12 cellular contexts compared by ENCODE assay signal in genomic region chr15:64050281-64051092, GRCh38. TPM values are rescaled to one million over a fixed set of nuclear protein-coding genes. Genes with fewer than 3 reads are reported as not detected.
DNase-seq lines count a peak whose midpoint lies in the region; ATAC-seq, FAIRE-seq and TF ChIP-seq lines count a peak whose summit lies in the region.
"Had no signal": no experiment of that assay in that cellular context is flagged by ENCODE, and none has a peak within 500 bp of the region (broad histone marks: within the 10 kb centered on the region; RNA-seq: fewer than 3 reads in every experiment).

No MANE protein-coding gene starts in this region.

- in situ Hi-C loops in HepG2 (cut with HindIII; ENCODE audit: extremely low pct_ligation_motif_present, low pct_unique_long_range_greater_than_20kb), result loop anchor here (5.0 kb wide), 1 partner anchor 103 kb away; no protein-coding TSS in a partner anchor

- H3K36me3 ChIP-seq in HepG2 (replicated peaks in 1 of 2; ENCODE audit: control insufficient read depth in 1 of 2, insufficient read depth in 2 of 2, low read length in 2 of 2), result no peaks in the 10 kb centered on the region

- DNase-seq in A549 (ENCODE audit: low read depth in 1 of 2, low spot score in 1 of 2) (peak; percentile 52 to 79), DMS53 (lab: John Stamatoyannopoulos, UW) (peak; percentile 91), NCI-H748 treated with DMSO at 0.1 percent for 48 hours (lab: John Stamatoyannopoulos, UW) (peak; percentile 6), HepG2 (ENCODE audit: low spot score) (peak; percentile 46), NCI-H1930 (lab: John Stamatoyannopoulos, UW) (no peak), H54 (ENCODE audit: insufficient read length, low spot score) (no peak)
- DNase-seq: AML-193, foreskin keratinocyte, GDM1 had no signal

- peaks cover 2 to 26% of the 10 kb centered on the region in 2 experiments; a peak in 4 of 5 replicates for H3K27me3 ChIP-seq in HepG2 (ENCODE audit: control insufficient read depth in 1 of 2, insufficient read depth in 2 of 2, low read length in 2 of 2)

- peak in 1 of 2 experiments; percentile 60; a peak in 3 of 6 replicates for ATAC-seq in A549
- ATAC-seq in HepG2, result no peak
- no peak for ATAC-seq in HG02642 (IDR thresholded peaks at IDR 0.05; ENCODE audit: poor library complexity, unreplicated experiment)
- ATAC-seq in HG03025 (IDR thresholded peaks at IDR 0.05; ENCODE audit: low FRiP score, unreplicated experiment), result no peak
- ATAC-seq: foreskin keratinocyte had no signal

- POLR2A ChIA-PET in A549 (lab: Yijun Ruan, JAX), result no interaction called here
- POLR2A ChIA-PET in HepG2 (lab: Yijun Ruan, JAX), result interaction anchor here (1.0 kb wide), 1 partner anchor 43 kb away, joined by 4 read pairs; the partner anchor contains the start of gene CIAO2A

- intact Hi-C loops in HepG2 (cut with micrococcal nuclease; ENCODE audit: unreplicated experiment), result no loop called here

- H3K27ac ChIP-seq in A549, result peak overlapping the region in 1 of 2 experiments; percentile 61; a peak in 4 of 6 replicates
- no peak overlapping the region for H3K27ac ChIP-seq in HepG2 (ENCODE audit: extremely low read length, insufficient read depth, low read length)
- H3K27ac ChIP-seq: foreskin keratinocyte had no signal

- no peak overlapping the region for H2AFZ ChIP-seq in HepG2 (ENCODE audit: low read length)

- TF ChIP-seq RAD21 in A549 (conservative IDR thresholded peaks at IDR 0.05 in 1 of 2, IDR thresholded peaks at IDR 0.05 in 1 of 2), result 0 out of 5 replicates have a peak, but pooled peaks of 1 of the 2 experiments have one; percentile 11
- no peak for TF ChIP-seq RAD21 in HepG2 (CRISPR knock-in tag; IDR thresholded peaks at IDR 0.05)

- H4K20me1 ChIP-seq in HepG2 (ENCODE audit: insufficient read depth, low read length), result no peaks in the 10 kb centered on the region

- FAIRE-seq in A549 (lab: Jason Lieb, UNC) (no peak), HepG2 (lab: Jason Lieb, UNC) (no peak), H54 (lab: Jason Lieb, UNC) (no peak)
- FAIRE-seq: TTC549 had no signal

- H3K4me1 ChIP-seq in A549, result peaks cover 29% of the 10 kb centered on the region
- peaks cover 45% of the 10 kb centered on the region for H3K4me1 ChIP-seq in HepG2 (ENCODE audit: insufficient read depth, low read length)
- H3K4me1 ChIP-seq: foreskin keratinocyte had no signal

- TF ChIP-seq POLR2A in A549 (IDR thresholded peaks at IDR 0.05; ENCODE audit: low read length) (no peak), HepG2 (IDR thresholded peaks at IDR 0.05; ENCODE audit: insufficient read depth in 1 of 2, low read depth in 2 of 2, low read length in 2 of 2) (no peak), H54 (IDR thresholded peaks at IDR 0.05; ENCODE audit: low read depth, low read length) (no peak)

- H3K9me3 ChIP-seq in A549, result no peaks in the 10 kb centered on the region
- no peaks in the 10 kb centered on the region for H3K9me3 ChIP-seq in HepG2 (ENCODE audit: low read length)

- H3K4me3 ChIP-seq in A549, result no peak overlapping the region
- H3K4me3 ChIP-seq in HepG2 (replicated peaks in 1 of 3; ENCODE audit: insufficient read depth in 1 of 3, low read depth in 2 of 3, low read length in 3 of 3), result no peak overlapping the region

- WGBS in A549 (ENCODE audit: missing lambda C conversion rate), result 37% methylated on average over 7 of the region's 8 CpGs
- WGBS in HepG2 (ENCODE audit: low lambda C conversion rate), result 13% methylated on average over 6 of the region's 8 CpGs

- no TSS peak for BruUV-seq in HepG2 (replicated peaks; lab: Mats Ljungman, UMichigan)

- no peaks in the 10 kb centered on the region for H3K79me2 ChIP-seq in HepG2 (ENCODE audit: insufficient read depth, low read length)

- TF ChIP-seq CTCF in A549 (IDR thresholded peaks at IDR 0.05), result no peak
- TF ChIP-seq CTCF in HepG2 (CRISPR knock-in tag; IDR thresholded peaks at IDR 0.05), result no peak

- CTCF ChIA-PET in A549 (lab: Yijun Ruan, JAX) (interaction anchor here (0.6 to 15.1 kb wide), 7 partner anchors 10 to 779 kb away, joined by 3 to 173 read pairs (median 12); no protein-coding TSS in a partner anchor), HepG2 (lab: Yijun Ruan, JAX; ENCODE audit: low intra/inter-chr PET ratio, low total read pairs) (no interaction called here)

- TF ChIP-seq EP300 in A549 (IDR thresholded peaks at IDR 0.05), result no peak
- peak in 1 of 2 experiments; percentile 32; a peak in 1 of 4 replicates for TF ChIP-seq EP300 in HepG2 (IDR thresholded peaks at IDR 0.05; ENCODE audit: low read depth in 2 of 2, low read length in 2 of 2)
- no peak for TF ChIP-seq EP300 in HepG2 (CRISPR knock-in tag; IDR thresholded peaks at IDR 0.05; ENCODE audit: borderline replicate concordance)

- H3K4me2 ChIP-seq in A549 (peak overlapping the region; percentile 43), HepG2 (ENCODE audit: low read depth, low read length) (peak overlapping the region; percentile 21; the same call in 1 of the 2 replicates)

- H3K9ac ChIP-seq in HepG2 (ENCODE audit: insufficient read depth, low read depth, low read length), result no peak overlapping the region

RNA-seq across cellular contexts. Expression of gene DAPK2, which starts 4.2 kb away (rescaled TPM):
- polyA plus RNA-seq in A549 (2011; rRNA removed) (4.2 and 4.8 TPM in 2 replicates), A549 (2017; fragmentation: RNase III; extraction: RNeasy Plus Mini Kit Qiagen cat#74134 plus additional on column Dnase treatment) (3.1 to 4.3 TPM (median 3.4 TPM) in 3 replicates), HepG2 (2011; rRNA removed) (0.63 and 1.3 TPM in 2 replicates)
- 4.5 and 5.5 TPM in 2 replicates for polyA plus RNA-seq in A549 (2012; cell fraction: cytosol; rRNA removed)
- polyA plus RNA-seq in A549 (2012; cell fraction: nucleus; rRNA removed), result 7.6 and 9.2 TPM in 2 replicates
- polyA minus RNA-seq in A549 (2011; rRNA and poly(A)+ RNA removed), result 3.4 and 4.8 TPM in 2 replicates
- total RNA-seq in HepG2 (2016; rRNA removed; fragmentation: Illumina TruSeq; extraction: Trizol), result 0.14 and 0.33 TPM in 2 replicates
- not detected in 2 replicates for total RNA-seq in HepG2 (2016; cell fraction: cytosol; rRNA removed; fragmentation: Illumina TruSeq; extraction: Trizol; ENCODE audit: low read depth)
- 0.09 TPM in 1 of 2 replicates, not detected in the other for total RNA-seq in HepG2 (2016; cell fraction: insoluble cytoplasmic fraction; rRNA removed; fragmentation: Illumina TruSeq; extraction: Trizol)
- total RNA-seq in HepG2 (2016; cell fraction: membrane; rRNA removed; fragmentation: Illumina TruSeq; extraction: Trizol), result not detected in 2 replicates
- total RNA-seq in HepG2 (2016; cell fraction: nucleus; rRNA removed; fragmentation: Illumina TruSeq; extraction: Trizol), result not detected in 2 replicates
- polyA plus RNA-seq in HepG2 (2011; cell fraction: cytosol; rRNA removed), result 0.43 and 1.0 TPM in 2 replicates
- 1.5 and 4.0 TPM in 2 replicates for polyA plus RNA-seq in HepG2 (2011; cell fraction: nucleus; rRNA removed)
- polyA plus RNA-seq in HepG2 (2012), result 1.0 and 1.1 TPM in 2 replicates
- polyA plus RNA-seq in HepG2 (2016; cell fraction: cytosol; fragmentation: Illumina TruSeq; extraction: Trizol; ENCODE audit: low read depth), result not detected in 2 replicates
- 0.14 TPM in 1 of 2 replicates, not detected in the other for polyA plus RNA-seq in HepG2 (2016; cell fraction: insoluble cytoplasmic fraction; fragmentation: Illumina TruSeq; extraction: Trizol; ENCODE audit: low read depth)
- not detected in 2 replicates for polyA plus RNA-seq in HepG2 (2016; cell fraction: membrane; fragmentation: Illumina TruSeq; extraction: Trizol; ENCODE audit: low read depth)
- 0.13 and 0.64 TPM in 2 replicates for polyA plus RNA-seq in HepG2 (2016; cell fraction: nucleus; fragmentation: Illumina TruSeq; extraction: Trizol; ENCODE audit: insufficient read depth, low read depth)
- polyA minus RNA-seq in HepG2 (2011; rRNA and poly(A)+ RNA removed; ENCODE audit: low replicate concordance), result 0.74 and 9.0 TPM in 2 replicates
- 0.69 and 0.97 TPM in 2 replicates for polyA minus RNA-seq in HepG2 (2011; cell fraction: cytosol; rRNA and poly(A)+ RNA removed)
- 1.5 and 2.6 TPM in 2 replicates for polyA minus RNA-seq in HepG2 (2011; cell fraction: nucleus; rRNA and poly(A)+ RNA removed)

RNA-seq across cellular contexts. Expression of gene CIAO2A, which starts 43.2 kb away (rescaled TPM):
- polyA plus RNA-seq in A549 (2011; rRNA removed) (149 and 231 TPM in 2 replicates), A549 (2017; fragmentation: RNase III; extraction: RNeasy Plus Mini Kit Qiagen cat#74134 plus additional on column Dnase treatment) (140 to 156 TPM (median 141 TPM) in 3 replicates), HepG2 (2011; rRNA removed) (60.7 and 83.0 TPM in 2 replicates)
- polyA plus RNA-seq in A549 (2012; cell fraction: cytosol; rRNA removed), result 76.0 and 89.9 TPM in 2 replicates
- polyA plus RNA-seq in A549 (2012; cell fraction: nucleus; rRNA removed), result 16.9 and 42.0 TPM in 2 replicates
- polyA minus RNA-seq in A549 (2011; rRNA and poly(A)+ RNA removed), result 9.0 and 9.5 TPM in 2 replicates
- 100 and 114 TPM in 2 replicates for total RNA-seq in HepG2 (2016; rRNA removed; fragmentation: Illumina TruSeq; extraction: Trizol)
- 117 and 120 TPM in 2 replicates for total RNA-seq in HepG2 (2016; cell fraction: cytosol; rRNA removed; fragmentation: Illumina TruSeq; extraction: Trizol; ENCODE audit: low read depth)
- 104 and 128 TPM in 2 replicates for total RNA-seq in HepG2 (2016; cell fraction: insoluble cytoplasmic fraction; rRNA removed; fragmentation: Illumina TruSeq; extraction: Trizol)
- total RNA-seq in HepG2 (2016; cell fraction: membrane; rRNA removed; fragmentation: Illumina TruSeq; extraction: Trizol), result 188 and 189 TPM in 2 replicates
- total RNA-seq in HepG2 (2016; cell fraction: nucleus; rRNA removed; fragmentation: Illumina TruSeq; extraction: Trizol), result 45.9 and 47.2 TPM in 2 replicates
- 47.8 and 57.9 TPM in 2 replicates for polyA plus RNA-seq in HepG2 (2011; cell fraction: cytosol; rRNA removed)
- polyA plus RNA-seq in HepG2 (2011; cell fraction: nucleus; rRNA removed), result 10.1 and 17.2 TPM in 2 replicates
- polyA plus RNA-seq in HepG2 (2012), result 66.7 and 86.2 TPM in 2 replicates
- polyA plus RNA-seq in HepG2 (2016; cell fraction: cytosol; fragmentation: Illumina TruSeq; extraction: Trizol; ENCODE audit: low read depth), result 136 and 156 TPM in 2 replicates
- polyA plus RNA-seq in HepG2 (2016; cell fraction: insoluble cytoplasmic fraction; fragmentation: Illumina TruSeq; extraction: Trizol; ENCODE audit: low read depth), result 144 and 157 TPM in 2 replicates
- polyA plus RNA-seq in HepG2 (2016; cell fraction: membrane; fragmentation: Illumina TruSeq; extraction: Trizol; ENCODE audit: low read depth), result 185 and 196 TPM in 2 replicates
- polyA plus RNA-seq in HepG2 (2016; cell fraction: nucleus; fragmentation: Illumina TruSeq; extraction: Trizol; ENCODE audit: insufficient read depth, low read depth), result 78.4 and 88.1 TPM in 2 replicates
- polyA minus RNA-seq in HepG2 (2011; rRNA and poly(A)+ RNA removed; ENCODE audit: low replicate concordance), result 5.8 and 12.6 TPM in 2 replicates
- polyA minus RNA-seq in HepG2 (2011; cell fraction: cytosol; rRNA and poly(A)+ RNA removed), result 13.1 and 13.5 TPM in 2 replicates
- polyA minus RNA-seq in HepG2 (2011; cell fraction: nucleus; rRNA and poly(A)+ RNA removed), result 11.3 and 13.7 TPM in 2 replicates

RNA-seq across cellular contexts. Expression of gene SNX1, which starts 45.3 kb away (rescaled TPM):
- polyA plus RNA-seq in A549 (2011; rRNA removed), result 89.4 and 95.7 TPM in 2 replicates
- 79.2 and 87.7 TPM in 2 replicates for polyA plus RNA-seq in A549 (2012; cell fraction: cytosol; rRNA removed)
- 104 and 125 TPM in 2 replicates for polyA plus RNA-seq in A549 (2012; cell fraction: nucleus; rRNA removed)
- polyA plus RNA-seq in A549 (2017; fragmentation: RNase III; extraction: RNeasy Plus Mini Kit Qiagen cat#74134 plus additional on column Dnase treatment), result 81.8 to 87.3 TPM (median 86.7 TPM) in 3 replicates
- 64.9 and 79.0 TPM in 2 replicates for polyA minus RNA-seq in A549 (2011; rRNA and poly(A)+ RNA removed)
- 29.3 and 58.2 TPM in 2 replicates for total RNA-seq in HepG2 (2016; rRNA removed; fragmentation: Illumina TruSeq; extraction: Trizol)
- total RNA-seq in HepG2 (2016; cell fraction: cytosol; rRNA removed; fragmentation: Illumina TruSeq; extraction: Trizol; ENCODE audit: low read depth), result 12.4 and 14.5 TPM in 2 replicates
- total RNA-seq in HepG2 (2016; cell fraction: insoluble cytoplasmic fraction; rRNA removed; fragmentation: Illumina TruSeq; extraction: Trizol), result 28.7 and 54.5 TPM in 2 replicates
- total RNA-seq in HepG2 (2016; cell fraction: membrane; rRNA removed; fragmentation: Illumina TruSeq; extraction: Trizol), result 20.0 and 22.0 TPM in 2 replicates
- 37.1 and 41.6 TPM in 2 replicates for total RNA-seq in HepG2 (2016; cell fraction: nucleus; rRNA removed; fragmentation: Illumina TruSeq; extraction: Trizol)
- polyA plus RNA-seq in HepG2 (2011; rRNA removed), result 60.1 and 63.5 TPM in 2 replicates
- polyA plus RNA-seq in HepG2 (2011; cell fraction: cytosol; rRNA removed), result 48.1 and 49.3 TPM in 2 replicates
- polyA plus RNA-seq in HepG2 (2011; cell fraction: nucleus; rRNA removed), result 116 and 118 TPM in 2 replicates
- 46.7 and 52.1 TPM in 2 replicates for polyA plus RNA-seq in HepG2 (2012)
- 14.2 and 16.4 TPM in 2 replicates for polyA plus RNA-seq in HepG2 (2016; cell fraction: cytosol; fragmentation: Illumina TruSeq; extraction: Trizol; ENCODE audit: low read depth)
- polyA plus RNA-seq in HepG2 (2016; cell fraction: insoluble cytoplasmic fraction; fragmentation: Illumina TruSeq; extraction: Trizol; ENCODE audit: low read depth), result 117 and 119 TPM in 2 replicates
- polyA plus RNA-seq in HepG2 (2016; cell fraction: membrane; fragmentation: Illumina TruSeq; extraction: Trizol; ENCODE audit: low read depth), result 22.7 and 27.4 TPM in 2 replicates
- polyA plus RNA-seq in HepG2 (2016; cell fraction: nucleus; fragmentation: Illumina TruSeq; extraction: Trizol; ENCODE audit: insufficient read depth, low read depth), result 118 and 124 TPM in 2 replicates
- polyA minus RNA-seq in HepG2 (2011; rRNA and poly(A)+ RNA removed; ENCODE audit: low replicate concordance), result 89.7 and 117 TPM in 2 replicates
- polyA minus RNA-seq in HepG2 (2011; cell fraction: cytosol; rRNA and poly(A)+ RNA removed), result 36.7 and 43.3 TPM in 2 replicates
- polyA minus RNA-seq in HepG2 (2011; cell fraction: nucleus; rRNA and poly(A)+ RNA removed), result 56.4 and 70.6 TPM in 2 replicates

Comparison
In these comparisons a context has a peak if more than half of its experiments do, and no peak if none do; other contexts are left out.
1. DNase-seq: peak in A549 (2 of 2), DMS53 (single experiment), NCI-H748 treated with DMSO at 0.1 percent for 48 hours (single experiment) and HepG2 (single experiment); none in NCI-H1930 (0 of 2) and H54 (single experiment).
2. Of the 38 proteins assayed by ChIP-seq in both HepG2 and A549: peak only in HepG2: none; only in A549: CHD2 and MAX; in both: none; in neither: 32; mixed calls (peak in some experiments, not most) for 4.